32 cellular contexts compared by ENCODE assay signal in the genomic region with DNA sequence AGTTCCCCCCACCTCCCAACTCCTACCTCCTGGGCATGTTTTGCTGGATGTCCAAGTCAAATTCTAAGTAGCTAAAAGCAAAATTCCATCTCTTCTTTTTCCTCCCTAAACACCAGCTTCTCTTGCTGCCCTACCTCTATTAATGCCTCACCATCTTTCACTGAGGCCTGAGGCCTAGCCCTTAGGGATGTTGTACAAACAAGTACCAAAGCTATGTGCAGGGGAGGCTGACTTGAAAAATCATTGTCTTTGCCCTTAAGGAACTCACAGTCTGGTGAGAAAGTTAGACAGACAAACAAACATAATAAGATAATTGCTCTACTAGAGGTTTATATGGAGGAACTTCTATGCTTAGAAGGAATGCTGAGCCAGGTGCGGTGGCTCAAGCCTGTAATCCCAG. TPM values are rescaled to one million over a fixed set of nuclear protein-coding genes. Genes with fewer than 3 reads are reported as not detected.
"Had no signal": no experiment of that assay in that cellular context is flagged by ENCODE, and none has a peak within 500 bp of the region (broad histone marks: within the 10 kb centered on the region; RNA-seq: fewer than 3 reads in every experiment).

No MANE protein-coding gene starts in this region.

- H3K9me3 ChIP-seq: ascending aorta, breast epithelium, colonic mucosa, esophagus squamous epithelium, gastroesophageal sphincter had no signal

- ATAC-seq: activated CD4-positive, alpha-beta T cell treated with anti-CD3 and anti-CD28 coated beads for 36 hours; activated CD8-positive, alpha-beta memory T cell treated with anti-CD3 and anti-CD28 coated beads, Interleukin-2, amount 10 ng/mL, durations not matched to agents 7 days and 5 days; activated CD8-positive, alpha-beta T cell treated with anti-CD3 and anti-CD28 coated beads, Interleukin-2, amount 10 ng/mL, durations not matched to agents 7 days and 5 days; activated naive CD4-positive, alpha-beta T cell treated with anti-CD3 and anti-CD28 coated beads, Interleukin-2, amount 50 U/mL, for 72 hours; gastroesophageal sphincter had no signal

- H3K27me3 Mint-ChIP-seq: activated CD4-positive, alpha-beta T cell treated with anti-CD3 and anti-CD28 coated beads for 36 hours had no signal

- DNase-seq: activated CD4-positive, alpha-beta memory T cell treated with anti-CD3 and anti-CD28 coated beads for 36 hours; activated CD4-positive, alpha-beta T cell treated with anti-CD3 and anti-CD28 coated beads for 36 hours; activated CD4-positive, alpha-beta T cell treated with anti-CD3 and anti-CD28 coated beads, Interleukin-2, amount 10 ng/mL, durations not matched to agents 24 days and 14 days; activated CD4-positive, CD25-positive, alpha-beta regulatory T cell; activated CD4-positive, CD25-positive, alpha-beta regulatory T cell treated with anti-CD3 and anti-CD28 coated beads, Interleukin-2, amount 50 U/mL, for 72 hours; activated CD8-positive, alpha-beta memory T cell treated with anti-CD3 and anti-CD28 coated beads, Interleukin-2, amount 10 ng/mL, durations not matched to agents 7 days and 5 days; activated CD8-positive, alpha-beta memory T cell treated with anti-CD3 and anti-CD28 coated beads, Interleukin-2, amount 50 U/mL, for 4 hours; activated CD8-positive, alpha-beta T cell treated with anti-CD3 and anti-CD28 coated beads, Interleukin-2, amount 10 ng/mL, durations not matched to agents 7 days and 5 days; activated gamma-delta T cell; activated naive CD4-positive, alpha-beta T cell; activated naive CD4-positive, alpha-beta T cell treated with anti-CD3 and anti-CD28 coated beads, Interleukin-2, amount 10 ng/mL, durations not matched to agents 7 days and 5 days; activated naive CD8-positive, alpha-beta T cell treated with anti-CD3 and anti-CD28 coated beads, Interleukin-2, amount 10 ng/mL, durations not matched to agents 7 days and 5 days; activated T-cell treated with anti-CD3 and anti-CD28 coated beads, Interleukin-2, amount 50 U/mL, for 1 hour; activated T-cell treated with anti-CD3 and anti-CD28 coated beads, Interleukin-2, amount 50 U/mL, for 48 hours; central memory CD4-positive, alpha-beta T cell; cerebellar nuclear complex; colonic mucosa; effector CD8-positive, alpha-beta T cell; esophagus squamous epithelium; foreskin melanocyte; T-helper 2 cell had no signal

- H3K36me3 Mint-ChIP-seq: activated CD4-positive, alpha-beta memory T cell treated with anti-CD3 and anti-CD28 coated beads for 36 hours; activated CD8-positive, alpha-beta memory T cell treated with anti-CD3 and anti-CD28 coated beads, Interleukin-2, amount 10 ng/mL, durations not matched to agents 7 days and 5 days; activated naive CD4-positive, alpha-beta T cell treated with anti-CD3 and anti-CD28 coated beads, Interleukin-2, amount 10 ng/mL, durations not matched to agents 7 days and 5 days; activated naive CD4-positive, alpha-beta T cell treated with anti-CD3 and anti-CD28 coated beads, Interleukin-2, amount 50 U/mL, for 72 hours; activated naive CD8-positive, alpha-beta T cell treated with anti-CD3 and anti-CD28 coated beads, Interleukin-2, amount 10 ng/mL, durations not matched to agents 7 days and 5 days; brain had no signal

- H3K9me3 Mint-ChIP-seq: activated CD4-positive, alpha-beta memory T cell treated with anti-CD3 and anti-CD28 coated beads for 36 hours; activated CD4-positive, alpha-beta T cell treated with anti-CD3 and anti-CD28 coated beads, Interleukin-2, amount 10 ng/mL, durations not matched to agents 24 days and 14 days; activated naive CD4-positive, alpha-beta T cell treated with anti-CD3 and anti-CD28 coated beads, Interleukin-2, amount 10 ng/mL, durations not matched to agents 7 days and 5 days; activated naive CD4-positive, alpha-beta T cell treated with anti-CD3 and anti-CD28 coated beads, Interleukin-2, amount 50 U/mL, for 72 hours; activated naive CD8-positive, alpha-beta T cell treated with anti-CD3 and anti-CD28 coated beads, Interleukin-2, amount 10 ng/mL, durations not matched to agents 7 days and 5 days; brain had no signal

- H3K4me3 ChIP-seq: ascending aorta, breast epithelium, cardiac muscle cell, colonic mucosa, esophagus squamous epithelium, gastroesophageal sphincter had no signal

- FAIRE-seq: endometrium, endothelial cell of umbilical vein had no signal

- H3K27ac Mint-ChIP-seq: activated CD4-positive, alpha-beta memory T cell treated with anti-CD3 and anti-CD28 coated beads for 36 hours; activated CD4-positive, alpha-beta T cell treated with anti-CD3 and anti-CD28 coated beads for 36 hours; activated CD4-positive, alpha-beta T cell treated with anti-CD3 and anti-CD28 coated beads, Interleukin-2, amount 10 ng/mL, durations not matched to agents 24 days and 14 days; activated CD8-positive, alpha-beta memory T cell treated with anti-CD3 and anti-CD28 coated beads, Interleukin-2, amount 10 ng/mL, durations not matched to agents 7 days and 5 days; activated CD8-positive, alpha-beta T cell treated with anti-CD3 and anti-CD28 coated beads, Interleukin-2, amount 10 ng/mL, durations not matched to agents 7 days and 5 days; activated naive CD4-positive, alpha-beta T cell treated with anti-CD3 and anti-CD28 coated beads, Interleukin-2, amount 10 ng/mL, durations not matched to agents 7 days and 5 days; activated naive CD8-positive, alpha-beta T cell treated with anti-CD3 and anti-CD28 coated beads, Interleukin-2, amount 10 ng/mL, durations not matched to agents 7 days and 5 days; brain had no signal

- H3K36me3 ChIP-seq: ascending aorta, breast epithelium, cardiac muscle cell, colonic mucosa, esophagus squamous epithelium, gastroesophageal sphincter had no signal

- H3K27me3 ChIP-seq: ascending aorta, breast epithelium, cardiac muscle cell, colonic mucosa, esophagus squamous epithelium, gastroesophageal sphincter had no signal

- H3K4me1 ChIP-seq: ascending aorta, breast epithelium had no signal

- H3K4me3 Mint-ChIP-seq: activated CD4-positive, alpha-beta memory T cell treated with anti-CD3 and anti-CD28 coated beads for 36 hours; activated CD4-positive, alpha-beta T cell treated with anti-CD3 and anti-CD28 coated beads for 36 hours; activated CD4-positive, alpha-beta T cell treated with anti-CD3 and anti-CD28 coated beads, Interleukin-2, amount 10 ng/mL, durations not matched to agents 24 days and 14 days; activated CD8-positive, alpha-beta memory T cell treated with anti-CD3 and anti-CD28 coated beads, Interleukin-2, amount 10 ng/mL, durations not matched to agents 7 days and 5 days; activated CD8-positive, alpha-beta T cell treated with anti-CD3 and anti-CD28 coated beads, Interleukin-2, amount 10 ng/mL, durations not matched to agents 7 days and 5 days; activated naive CD4-positive, alpha-beta T cell treated with anti-CD3 and anti-CD28 coated beads, Interleukin-2, amount 10 ng/mL, durations not matched to agents 7 days and 5 days; activated naive CD8-positive, alpha-beta T cell treated with anti-CD3 and anti-CD28 coated beads, Interleukin-2, amount 10 ng/mL, durations not matched to agents 7 days and 5 days; brain had no signal

- H3K27ac ChIP-seq: ascending aorta, breast epithelium, cardiac muscle cell, colonic mucosa, epithelial cell of prostate, esophagus squamous epithelium, gastroesophageal sphincter had no signal

RNA-seq across cellular contexts. Expression of a gene that starts 25.3 kb away (rescaled TPM):
- total RNA-seq: activated CD4-positive, alpha-beta memory T cell treated with anti-CD3 and anti-CD28 coated beads for 36 hours; activated CD4-positive, alpha-beta T cell treated with anti-CD3 and anti-CD28 coated beads for 36 hours; activated CD4-positive, alpha-beta T cell treated with anti-CD3 and anti-CD28 coated beads, Interleukin-2, amount 10 ng/mL, durations not matched to agents 24 days and 14 days; activated CD8-positive, alpha-beta memory T cell treated with anti-CD3 and anti-CD28 coated beads for 36 hours; activated CD8-positive, alpha-beta memory T cell treated with anti-CD3 and anti-CD28 coated beads, Interleukin-2, amount 10 ng/mL, durations not matched to agents 7 days and 5 days; activated CD8-positive, alpha-beta T cell treated with anti-CD3 and anti-CD28 coated beads, Interleukin-2, amount 10 ng/mL, durations not matched to agents 7 days and 5 days; activated naive CD4-positive, alpha-beta T cell treated with anti-CD3 and anti-CD28 coated beads, Interleukin-2, amount 50 U/mL, for 72 hours; activated naive CD8-positive, alpha-beta T cell treated with anti-CD3 and anti-CD28 coated beads, Interleukin-2, amount 10 ng/mL, durations not matched to agents 7 days and 5 days; T-helper 1 cell treated with Interleukin-12 subunit alpha and Interleukin-12 subunit beta and Interleukin-4 antibody, amounts not matched to agents 30 ng/mL and 1 ng/mL, for 36 hours had no signal
